Comparison of ENCODE assay signal across 26 cellular contexts in the genomic region with DNA sequence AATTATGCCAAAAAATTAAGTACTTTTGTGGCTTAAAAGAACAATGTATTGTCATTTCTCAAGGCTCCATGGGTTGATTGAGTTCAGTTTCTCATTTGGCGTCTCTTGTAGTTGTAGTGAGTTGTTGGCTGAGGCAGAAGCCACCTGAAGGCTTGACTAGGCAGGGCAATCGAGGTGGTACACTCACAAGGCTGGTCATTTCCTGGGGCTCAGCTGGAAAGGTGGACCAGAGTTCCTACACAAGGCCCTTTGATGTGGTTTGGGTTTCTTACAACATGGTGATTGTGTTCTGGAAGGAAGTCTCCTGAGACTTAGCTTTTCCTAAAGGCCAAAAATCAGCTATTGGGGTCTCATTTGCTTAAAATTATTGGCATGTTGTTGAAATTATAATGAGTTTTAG. TPM values are rescaled to one million over a fixed set of nuclear protein-coding genes. Genes with fewer than 3 reads are reported as not detected.
"Had no signal": no experiment of that assay in that cellular context is flagged by ENCODE, and none has a peak within 500 bp of the region (broad histone marks: within the 10 kb centered on the region; RNA-seq: fewer than 3 reads in every experiment).

No MANE protein-coding gene starts in this region.

- H3K9me3 ChIP-seq: SJSA1 had no signal

- H3K27ac ChIP-seq: HL-60, KMS-11, SJSA1, SK-N-MC had no signal

- FAIRE-seq: HTR-8/SVneo, K562, RCC 7860 had no signal

- H3K4me1 ChIP-seq: SJSA1 had no signal

- H3K36me3 ChIP-seq: SJSA1 had no signal

- DNase-seq: Kasumi-1, MM.1S, NCI-H1092 treated with DMSO at 0.1 percent for 48 hours, NCI-H1436, NCI-H187, NCI-H2029, NCI-H2081 treated with DMSO at 0.1 percent for 48 hours, NCI-H2171, NCI-H226, NCI-H446, NCI-H510A, NCI-H524 treated with DMSO at 0.1 percent for 48 hours, NCI-H69, NCI-H774, Right ventricle myocardium superior, RPMI8226, SIG-M5 had no signal

- H3K9ac ChIP-seq: KMS-11 had no signal

- H3K4me3 ChIP-seq: K562, SJSA1, SK-N-MC had no signal

- ATAC-seq: K562 had no signal

- H3K4me2 ChIP-seq: KMS-11 had no signal

RNA-seq across cellular contexts. Expression of a gene that starts 22.6 kb away (rescaled TPM):
- total RNA-seq: K562, M059J, Right ventricle myocardium superior, SJSA1 had no signal
- polyA plus RNA-seq: IgD-negative memory B cell, K562 had no signal
